Comparison of ENCODE assay signal across 9 cellular contexts in genomic region chr11:131910491-131911387, GRCh38.
A peak's percentile ranks its signal among the peaks of the same experiment; 100 is the strongest.
DNase-seq lines count a peak whose midpoint lies in the region; ATAC-seq and TF ChIP-seq lines count a peak whose summit lies in the region.
"Had no signal": no experiment of that assay in that cellular context is flagged by ENCODE, and none has a peak within 500 bp of the region (broad histone marks: within the 10 kb centered on the region; RNA-seq: fewer than 3 reads in every experiment).

No MANE protein-coding gene starts in this region.

- DNase-seq in DMS 273 (lab: John Stamatoyannopoulos, UW; ENCODE audit: unreplicated experiment) (peak; percentile 20), DMS 273 treated with DMSO at 0.1 percent for 48 hours (lab: John Stamatoyannopoulos, UW) (no peak), astrocyte of the cerebellum (ENCODE audit: low read depth) (no peak), thoracic aorta (ENCODE audit: low spot score) (no peak), ACHN (no peak)

- H3K27me3 ChIP-seq in thoracic aorta (replicated peaks; ENCODE audit: insufficient read depth) = peaks cover 4% of the 10 kb centered on the region

- in situ Hi-C loops in astrocyte of the cerebellum (cut with HindIII; ENCODE audit: low sequenced_read_pairs) (no loop called here), ACHN (cut with HindIII; ENCODE audit: low pct_ligation_motif_present, low pct_unique_long_range_greater_than_20kb, low sequenced_read_pairs) (no loop called here)

- no peak for TF ChIP-seq CTCF in astrocyte of the cerebellum (IDR thresholded peaks at IDR 0.05; ENCODE audit: low read depth, low read length, missing control alignments)
- no peak for TF ChIP-seq CTCF in thoracic aorta (IDR thresholded peaks at IDR 0.05)

- H3K36me3 ChIP-seq in thoracic aorta = no peaks in the 10 kb centered on the region

- H3K4me3 ChIP-seq in astrocyte of the cerebellum (ENCODE audit: low read depth, low read length) (peak overlapping the region; percentile 90), iPS-11a (ENCODE audit: low read depth, low read length) (peak overlapping the region; percentile 67), thoracic aorta (peak overlapping the region; percentile 23)

- ATAC-seq in thoracic aorta (ENCODE audit: insufficient number of reproducible peaks, low FRiP score, low read depth) (no peak), GM18498 (IDR thresholded peaks at IDR 0.05; ENCODE audit: unreplicated experiment) (no peak), HG02852 (IDR thresholded peaks at IDR 0.05; ENCODE audit: unreplicated experiment) (no peak)

- H3K4me1 ChIP-seq in thoracic aorta (ENCODE audit: control insufficient read depth in 1 of 2, low read depth in 2 of 2) = no peaks in the 10 kb centered on the region

- no peak overlapping the region for H3K27ac ChIP-seq in thoracic aorta
- H3K27ac ChIP-seq: HL-60 had no signal

- H3K9me3 ChIP-seq in thoracic aorta = no peaks in the 10 kb centered on the region

Comparison
In these comparisons a context has a peak if more than half of its experiments do, and no peak if none do; other contexts are left out.
1. H3K4me3 ChIP-seq: peak in every context shown above with its lines; median percentile 90 in astrocyte of the cerebellum; 67 in iPS-11a; 23 in thoracic aorta.